Comparison of ENCODE assay signal across 9 cellular contexts in the genomic region with DNA sequence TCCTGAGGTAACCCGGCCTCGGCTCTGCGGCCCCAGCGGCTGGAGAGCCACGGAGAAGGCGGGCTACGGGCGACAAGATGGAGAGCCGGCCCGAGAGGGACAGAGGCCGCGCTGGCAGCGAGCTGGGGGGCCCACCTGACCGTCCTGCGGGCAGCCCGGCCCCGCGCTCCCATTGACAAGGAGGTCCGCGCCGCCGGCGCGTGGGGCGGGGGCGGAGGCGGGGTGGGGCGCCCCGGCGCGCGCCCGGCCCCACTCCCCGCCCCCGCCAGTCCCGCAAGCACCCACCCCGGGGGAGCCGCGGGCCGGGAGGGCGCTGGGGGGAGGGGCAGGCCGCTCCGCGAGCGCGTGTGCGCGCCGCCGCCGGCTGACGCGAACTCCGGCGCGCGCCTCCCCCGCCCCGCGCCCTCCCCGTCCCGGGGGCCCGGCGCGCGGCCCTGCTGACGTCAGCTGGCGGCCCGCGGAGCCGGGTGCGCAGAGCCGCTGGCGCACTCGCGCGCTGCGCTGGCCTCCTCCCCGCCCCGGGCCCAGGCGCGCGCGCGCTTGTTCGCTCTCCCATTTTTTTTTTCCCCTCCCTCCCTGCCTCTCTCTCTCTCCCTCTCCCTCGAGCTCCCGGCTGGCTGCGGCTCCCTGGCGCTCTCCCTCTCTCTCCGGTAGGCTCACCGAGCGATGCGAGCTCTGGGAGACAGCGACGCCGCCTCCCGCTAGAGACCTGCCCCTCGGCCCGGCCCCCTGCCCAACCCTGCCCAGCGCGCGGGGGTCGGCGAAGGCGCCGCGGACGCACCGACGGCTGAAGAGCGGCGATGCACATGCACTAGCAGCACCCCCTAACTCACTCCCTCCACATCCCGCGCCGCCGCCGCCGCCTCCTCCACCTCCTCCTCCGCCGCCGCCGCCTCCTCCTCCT. TPM values are rescaled to one million over a fixed set of nuclear protein-coding genes. Genes with fewer than 3 reads are reported as not detected.
DNase-seq lines count a peak whose midpoint lies in the region; ATAC-seq, FAIRE-seq and TF ChIP-seq lines count a peak whose summit lies in the region.
"Had no signal": no experiment of that assay in that cellular context is flagged by ENCODE, and none has a peak within 500 bp of the region (broad histone marks: within the 10 kb centered on the region; RNA-seq: fewer than 3 reads in every experiment).

GNAO1 (plus strand) TSS at position 587 of the 904 bp plus-strand sequence. CDS start 747 bp downstream, outside the sequence.

- peak within 1 kb of the TSS; percentile 97 for H3K4me3 ChIP-seq in WERI-Rb-1 (ENCODE audit: low read depth, low read length)
- peak within 1 kb of the TSS; percentile 50 to 74 for H3K4me3 ChIP-seq in small intestine (ENCODE audit: low read depth in 1 of 2, low read length in 2 of 2)

- no peak for TF ChIP-seq CTCF in WERI-Rb-1 (IDR thresholded peaks at IDR 0.05; ENCODE audit: low read depth, low read length)

- no peaks in the 10 kb centered on the region for H3K9me3 ChIP-seq in WERI-Rb-1 (ENCODE audit: severe bottlenecking)
- H3K9me3 ChIP-seq in small intestine (ENCODE audit: control insufficient read depth, low read depth), result no peaks in the 10 kb centered on the region

- no peaks in the 10 kb centered on the region; the same call in 1 of the 2 replicates for H3K36me3 ChIP-seq in WERI-Rb-1
- H3K36me3 ChIP-seq in small intestine (ENCODE audit: control insufficient read depth in 2 of 2, insufficient read depth in 2 of 2, low read length in 2 of 2), result no peaks in the 10 kb centered on the region

- H3K27ac ChIP-seq in WERI-Rb-1, result peak within 1 kb of the TSS; percentile 92
- peak within 1 kb of the TSS in 1 of 2 donors; percentile 88 for H3K27ac ChIP-seq in small intestine (ENCODE audit: low read depth in 1 of 2, low read length in 1 of 2)

- H3K27me3 ChIP-seq in WERI-Rb-1 (ENCODE audit: insufficient read depth, low read depth, severe bottlenecking) (no peaks in the 10 kb centered on the region), small intestine (ENCODE audit: control insufficient read depth in 2 of 2, insufficient read depth in 2 of 2, low read length in 2 of 2) (peaks cover 0 to 17% of the 10 kb centered on the region in 2 donors)

- WGBS in small intestine, 3 donors, result 0 to 1% (median 1%) methylated on average over 41 to 122 of the region's 123 CpGs

- H3K4me1 ChIP-seq in small intestine (ENCODE audit: control insufficient read depth in 2 of 2, insufficient read depth in 1 of 2, low read depth in 1 of 2, low read length in 1 of 2), result peaks cover 0 to 5% of the 10 kb centered on the region in 2 donors

- no peak for ATAC-seq in HG03175 (IDR thresholded peaks at IDR 0.05; ENCODE audit: unreplicated experiment)

- DNase-seq in NOMO-1 (lab: John Stamatoyannopoulos, UW; ENCODE audit: unreplicated experiment in 2 of 2) (peak; percentile 15 to 35), NOMO-1 treated with dmso at 0.1 percent for 144 hours (lab: John Stamatoyannopoulos, UW; ENCODE audit: unreplicated experiment) (no peak), NCI-H1105 treated with DMSO at 0.1 percent for 48 hours (lab: John Stamatoyannopoulos, UW) (peak; percentile 82), WERI-Rb-1 (peak; percentile 72), iris pigment epithelial cell (ENCODE audit: low read depth) (peak; percentile 43), small intestine (peak; percentile 44)
- DNase-seq in central memory CD4-positive, alpha-beta T cell, result peak; percentile 71

- FAIRE-seq in small intestine (lab: Jason Lieb, UNC), result no peak
- FAIRE-seq: G401.6 had no signal

RNA-seq across cellular contexts. Expression of gene GNAO1, which starts in this region (rescaled TPM):
- 1 to 10 TPM in 1 of 3 donors, under 1 TPM in 2; 0.81 to 8.2 (median 0.89) TPM for polyA plus RNA-seq in small intestine
